ENCODE assay signal across 8 cellular contexts in genomic region chr18:50374753-50375391, GRCh38. TPM values are rescaled to one million over a fixed set of nuclear protein-coding genes. Genes with fewer than 3 reads are reported as not detected.
A peak's percentile ranks its signal among the peaks of the same experiment; 100 is the strongest.
DNase-seq lines count a peak whose midpoint lies in the region; TF ChIP-seq lines count a peak whose summit lies in the region.

SKA1 (plus strand) TSS chr18:50375046; CDS start chr18:50375831, 785 bp downstream.

- H3K4me2 ChIP-seq in H9 (ENCODE audit: insufficient read depth, insufficient read length, low read length): peak within 1 kb of the TSS; percentile 75

- H2BK20ac ChIP-seq in H9 (ENCODE audit: low read depth, low read length, poor library complexity, severe bottlenecking): no peak within 1 kb of the TSS

- no peak within 1 kb of the TSS for H2BK5ac ChIP-seq in H9 (ENCODE audit: insufficient read length, low read length)

- peaks cover 4% of the 10 kb centered on the region for H3K23me2 ChIP-seq in H9 (ENCODE audit: insufficient read length, low read depth, low read length, poor library complexity, severe bottlenecking)

- H3K9me3 Mint-ChIP-seq in H9 (peaks cover 12 to 16% of the 10 kb centered on the region in 2 experiments), nephron (peaks cover 17% of the 10 kb centered on the region)
- peaks cover 4% of the 10 kb centered on the region for H3K9me3 Mint-ChIP-seq in stimulated activated naive CD8-positive, alpha-beta T cell treated with anti-CD3 and anti-CD28 coated beads, Interleukin-15, Interleukin-2, amounts not matched to agents 100 ng/mL and 50 ng/mL, for 24 hours

- H4K20me1 ChIP-seq in H9 (ENCODE audit: control insufficient read depth, insufficient read depth, insufficient read length): no peaks in the 10 kb centered on the region

- H3K14ac ChIP-seq in H9 (ENCODE audit: insufficient read depth, low read length): peak within 1 kb of the TSS; percentile 13; the same call in 1 of the 2 replicates

- no peak within 1 kb of the TSS for H3K56ac ChIP-seq in H9 (ENCODE audit: insufficient read length, low read depth, low read length)

- H3K79me2 ChIP-seq in H9 (ENCODE audit: insufficient read depth, low read length): no peaks in the 10 kb centered on the region

- no peak for TF ChIP-seq CTCF in H9 (conservative IDR thresholded peaks at IDR 0.05)
- no peak for TF ChIP-seq CTCF in fibroblast of the aortic adventitia (IDR thresholded peaks at IDR 0.05; ENCODE audit: insufficient read depth, low read length)
- no peak for TF ChIP-seq CTCF in nephron (IDR thresholded peaks at IDR 0.05; ENCODE audit: unreplicated experiment in 3 of 3)

- H3K27ac Mint-ChIP-seq in H9: peak within 1 kb of the TSS; percentile 88 to 96 (median 96); a peak in 6 of 7 replicates
- peak within 1 kb of the TSS; percentile 95 to 99 (median 97) for H3K27ac Mint-ChIP-seq in nephron
- H3K27ac Mint-ChIP-seq in stimulated activated naive CD8-positive, alpha-beta T cell treated with anti-CD3 and anti-CD28 coated beads, Interleukin-15, Interleukin-2, amounts not matched to agents 100 ng/mL and 50 ng/mL, for 24 hours: peak within 1 kb of the TSS; percentile 89

- no peak within 1 kb of the TSS for H3K4ac ChIP-seq in H9 (ENCODE audit: low read depth, low read length)

- H3K36me3 Mint-ChIP-seq in H9 (ENCODE audit: insufficient read depth in 1 of 3, low read depth in 3 of 3) (peaks cover 2 to 20% (median 7%) of the 10 kb centered on the region in 3 experiments; a peak in 6 of 7 replicates), nephron (ENCODE audit: low read depth) (peaks cover 6% of the 10 kb centered on the region)
- peaks cover 16% of the 10 kb centered on the region for H3K36me3 Mint-ChIP-seq in stimulated activated naive CD8-positive, alpha-beta T cell treated with anti-CD3 and anti-CD28 coated beads, Interleukin-15, Interleukin-2, amounts not matched to agents 100 ng/mL and 50 ng/mL, for 24 hours (ENCODE audit: low read depth)

- H3K9me3 ChIP-seq in H9 (ENCODE audit: control insufficient read depth, low read depth, low read length) (no peaks in the 10 kb centered on the region), MG63 (peaks cover 6% of the 10 kb centered on the region; the same call in 1 of the 2 replicates)

- peak within 1 kb of the TSS; percentile 81 for H3K9ac ChIP-seq in H9 (ENCODE audit: extremely low read depth, insufficient read length, low read length)

- H3K4me3 Mint-ChIP-seq in H9: peak within 1 kb of the TSS; percentile 87 to 90
- peak within 1 kb of the TSS; percentile 85 to 89 (median 88) for H3K4me3 Mint-ChIP-seq in nephron
- H3K4me3 Mint-ChIP-seq in stimulated activated naive CD8-positive, alpha-beta T cell treated with anti-CD3 and anti-CD28 coated beads, Interleukin-15, Interleukin-2, amounts not matched to agents 100 ng/mL and 50 ng/mL, for 24 hours: peak within 1 kb of the TSS; percentile 87

- no peak within 1 kb of the TSS for H4K91ac ChIP-seq in H9 (ENCODE audit: insufficient read length, low read depth, low read length)

- no peaks in the 10 kb centered on the region for H3K27me3 ChIP-seq in H9 (ENCODE audit: insufficient read depth, low read length)
- no peaks in the 10 kb centered on the region for H3K27me3 ChIP-seq in MG63

- H4K5ac ChIP-seq in H9 (ENCODE audit: insufficient read length, low read depth, low read length): no peak within 1 kb of the TSS

- no peak within 1 kb of the TSS for H2BK15ac ChIP-seq in H9 (ENCODE audit: low read depth, low read length)

- peak within 1 kb of the TSS; percentile 80 for H2AFZ ChIP-seq in H9 (ENCODE audit: low read length)

- peak within 1 kb of the TSS; percentile 19 for H2BK120ac ChIP-seq in H9 (ENCODE audit: low read depth, low read length, poor library complexity, severe bottlenecking)

- no peaks in the 10 kb centered on the region for H3K4me1 ChIP-seq in H9 (ENCODE audit: insufficient read depth, low read length)

- peak within 1 kb of the TSS; percentile 70 for H3K18ac ChIP-seq in H9 (ENCODE audit: insufficient read length, low read depth, low read length)

- peak within 1 kb of the TSS; percentile 69 for H3K4me3 ChIP-seq in MG63
- H3K4me3 ChIP-seq in fibroblast of the aortic adventitia (ENCODE audit: low read depth, low read length): peak within 1 kb of the TSS; percentile 89

- no peak within 1 kb of the TSS for H2AK5ac ChIP-seq in H9 (ENCODE audit: insufficient read length, low read length)

- no peak within 1 kb of the TSS for H4K8ac ChIP-seq in H9 (replicated peaks; ENCODE audit: insufficient read length, low read depth, low read length)

- H3K23ac ChIP-seq in H9 (ENCODE audit: insufficient read length, low read depth, low read length): no peak within 1 kb of the TSS

- H3K27ac ChIP-seq in H9 (ENCODE audit: insufficient read length, low read depth, low read length): no peak within 1 kb of the TSS

- H3K4me1 Mint-ChIP-seq in H9 (peaks cover 20% of the 10 kb centered on the region in 2 experiments), nephron (peaks cover 9% of the 10 kb centered on the region)
- H3K4me1 Mint-ChIP-seq in stimulated activated naive CD8-positive, alpha-beta T cell treated with anti-CD3 and anti-CD28 coated beads, Interleukin-15, Interleukin-2, amounts not matched to agents 100 ng/mL and 50 ng/mL, for 24 hours (ENCODE audit: low read depth): peaks cover 13% of the 10 kb centered on the region

- H3K36me3 ChIP-seq in MG63: peaks cover 13% of the 10 kb centered on the region

- H3T11ph ChIP-seq in H9 (ENCODE audit: low read length): no peak within 1 kb of the TSS

- 0 out of 2 replicates have a peak, but pooled peaks cover 2% of the 10 kb centered on the region for H3K27me3 Mint-ChIP-seq in H9 (ENCODE audit: low read depth)
- H3K27me3 Mint-ChIP-seq in nephron (ENCODE audit: low read depth): no peaks in the 10 kb centered on the region
- H3K27me3 Mint-ChIP-seq in stimulated activated naive CD8-positive, alpha-beta T cell treated with anti-CD3 and anti-CD28 coated beads, Interleukin-15, Interleukin-2, amounts not matched to agents 100 ng/mL and 50 ng/mL, for 24 hours: peaks cover 7% of the 10 kb centered on the region

- DNase-seq in ELR (ENCODE audit: low read depth) (peak; percentile 94), H9 (peak; percentile 98), MG63 (peak; percentile 90), SHP77 treated with DMSO at 0.1 percent for 48 hours (lab: John Stamatoyannopoulos, UW) (peak; percentile 85), fibroblast of the aortic adventitia (ENCODE audit: low read depth) (peak; percentile 91)
- DNase-seq in activated effector memory CD4-positive, alpha-beta T cell treated with anti-CD3 and anti-CD28 coated beads, Interleukin-2, amount 50 U/mL, for 16 hours: peak; percentile 97

- no peaks in the 10 kb centered on the region for H3K79me1 ChIP-seq in H9 (ENCODE audit: insufficient read depth, low read depth, low read length, poor library complexity, severe bottlenecking)

- no CpG with 5 or more reads among the region's 47 CpGs for WGBS in H9 (ENCODE audit: extremely low coverage, insufficient read length, low lambda C conversion rate)

- no peak within 1 kb of the TSS for H2BK12ac ChIP-seq in H9 (ENCODE audit: insufficient read length, low read depth, low read length)

RNA-seq across cellular contexts. Expression of gene SKA1, which starts in this region (rescaled TPM):
- total RNA-seq in H9 (2021) (20.2 and 20.6 TPM in 2 replicates), fibroblast of the aortic adventitia (ENCODE audit: low replicate concordance) (3.0 and 29.5 TPM in 2 replicates)
- total RNA-seq in MG63 (2014; rRNA removed; shearing (Covaris generic); ENCODE audit: low replicate concordance): 33.2 and 42.0 TPM in 2 replicates
